ENCODE assay signal across 9 cellular contexts in genomic region chr2:102737435-102737834, GRCh38. TPM values are rescaled to one million over a fixed set of nuclear protein-coding genes. Genes with fewer than 3 reads are reported as not detected.
DNase-seq lines count a peak whose midpoint lies in the region; ATAC-seq, FAIRE-seq and TF ChIP-seq lines count a peak whose summit lies in the region.
"Had no signal": no experiment of that assay in that cellular context is flagged by ENCODE, and none has a peak within 500 bp of the region (broad histone marks: within the 10 kb centered on the region; RNA-seq: fewer than 3 reads in every experiment).

No MANE protein-coding gene starts in this region.

- H3K27me3 Mint-ChIP-seq in CD4-positive, alpha-beta T cell = no peaks in the 10 kb centered on the region

- DNase-seq in CD4-positive, alpha-beta T cell = no peak
- DNase-seq in stimulated activated effector memory CD8-positive, alpha-beta T cell treated with anti-CD3 and anti-CD28 coated beads, Interleukin-12 subunit alpha, Interleukin-12 subunit beta, amount 100 ng/mL, for 72 hours (ENCODE audit: low spot score in 2 of 2) = no peak
- DNase-seq in NCI-H446 treated with DMSO at 0.1 percent for 48 hours (lab: John Stamatoyannopoulos, UW) (no peak), activated gamma-delta T cell (lab: John Stamatoyannopoulos, UW) (no peak), frontal cortex (ENCODE audit: low spot score in 2 of 2) (no peak)

- POLR2A ChIA-PET in CD4-positive, alpha-beta T cell (lab: Charles Lee) = interaction anchor here (1.0 to 1.4 kb wide), 3 partner anchors 13 to 24 kb away, joined by 3 to 5 read pairs (median 3); partner anchors contain the start of gene TMEM182

- no peak for ATAC-seq in CD4-positive, alpha-beta T cell (ENCODE audit: poor library complexity)
- ATAC-seq in GM21360 (IDR thresholded peaks at IDR 0.05; ENCODE audit: unreplicated experiment) = peak; percentile 48
- peak; percentile 49 for ATAC-seq in stimulated activated effector memory CD8-positive, alpha-beta T cell treated with anti-CD3 and anti-CD28 coated beads, Interleukin-12 subunit alpha, Interleukin-12 subunit beta, amount 100 ng/mL, for 72 hours

- H3K4me3 ChIP-seq in HUES64 (ENCODE audit: low read length) (peak overlapping the region; percentile 85), ectodermal cell (ENCODE audit: insufficient read depth, low read depth, low read length) (peak overlapping the region; percentile 75)

- WGBS in HUES64 = 83% methylated on average over 1 of the region's 1 CpG
- WGBS in ectodermal cell, 2 experiments = 93 to 96% methylated on average over 1 of the region's 1 CpG

- CTCF ChIA-PET in CD4-positive, alpha-beta T cell (lab: Charles Lee) = interaction anchor here (1.1 to 2.0 kb wide), 4 partner anchors 11 to 69 kb away, joined by 3 to 8 read pairs (median 3); no protein-coding TSS in a partner anchor

- no peaks in the 10 kb centered on the region for H3K36me3 Mint-ChIP-seq in CD4-positive, alpha-beta T cell (ENCODE audit: low read depth)
- no peaks in the 10 kb centered on the region for H3K36me3 Mint-ChIP-seq in stimulated activated effector memory CD8-positive, alpha-beta T cell treated with anti-CD3 and anti-CD28 coated beads, Interleukin-12 subunit alpha, Interleukin-12 subunit beta, amount 100 ng/mL, for 72 hours

- peaks cover 7% of the 10 kb centered on the region; the same call in 1 of the 2 replicates for H3K4me1 ChIP-seq in HUES64 (ENCODE audit: insufficient read depth, low read length)
- H3K4me1 ChIP-seq in ectodermal cell (ENCODE audit: control insufficient read depth, insufficient read depth, low read length) = peaks cover 6% of the 10 kb centered on the region

- H3K36me3 ChIP-seq in HUES64 (ENCODE audit: insufficient read depth, low read length) (peaks cover 1% of the 10 kb centered on the region; the same call in 1 of the 2 replicates), ectodermal cell (ENCODE audit: control insufficient read depth, insufficient read depth, low read length) (no peaks in the 10 kb centered on the region)

- H3K27ac ChIP-seq in CD4-positive, alpha-beta T cell (ENCODE audit: low read depth, low read length) = no peak overlapping the region
- H3K27ac ChIP-seq in HUES64 (ENCODE audit: low read depth, low read length) (no peak overlapping the region), ectodermal cell (ENCODE audit: insufficient read depth, low read depth, low read length, poor library complexity, severe bottlenecking) (no peak overlapping the region)

- peaks cover 54% of the 10 kb centered on the region for H3K4me1 Mint-ChIP-seq in CD4-positive, alpha-beta T cell (ENCODE audit: low read depth)
- H3K4me1 Mint-ChIP-seq in stimulated activated effector memory CD8-positive, alpha-beta T cell treated with anti-CD3 and anti-CD28 coated beads, Interleukin-12 subunit alpha, Interleukin-12 subunit beta, amount 100 ng/mL, for 72 hours = peaks cover 23% of the 10 kb centered on the region

- H3K4me3 Mint-ChIP-seq in CD4-positive, alpha-beta T cell = peak overlapping the region; percentile 98
- peak overlapping the region; percentile 94 for H3K4me3 Mint-ChIP-seq in stimulated activated effector memory CD8-positive, alpha-beta T cell treated with anti-CD3 and anti-CD28 coated beads, Interleukin-12 subunit alpha, Interleukin-12 subunit beta, amount 100 ng/mL, for 72 hours

- H3K9me3 Mint-ChIP-seq in CD4-positive, alpha-beta T cell = no peaks in the 10 kb centered on the region
- H3K9me3 Mint-ChIP-seq in stimulated activated effector memory CD8-positive, alpha-beta T cell treated with anti-CD3 and anti-CD28 coated beads, Interleukin-12 subunit alpha, Interleukin-12 subunit beta, amount 100 ng/mL, for 72 hours = peaks cover 2% of the 10 kb centered on the region

- no peak for TF ChIP-seq CTCF in CD4-positive, alpha-beta T cell (IDR thresholded peaks at IDR 0.05)

- no peak for FAIRE-seq in frontal cortex (lab: Jason Lieb, UNC)
- FAIRE-seq: islet of Langerhans had no signal

- no peak overlapping the region for H3K9ac ChIP-seq in HUES64 (ENCODE audit: low read depth, low read length)

- intact Hi-C loops in CD4-positive, alpha-beta T cell (cut with DNase I, micrococcal nuclease) = no loop called here

- peak overlapping the region; percentile 91 for H3K27ac Mint-ChIP-seq in CD4-positive, alpha-beta T cell
- H3K27ac Mint-ChIP-seq in stimulated activated effector memory CD8-positive, alpha-beta T cell treated with anti-CD3 and anti-CD28 coated beads, Interleukin-12 subunit alpha, Interleukin-12 subunit beta, amount 100 ng/mL, for 72 hours = peak overlapping the region; percentile 88

- no peaks in the 10 kb centered on the region for H3K27me3 ChIP-seq in CD4-positive, alpha-beta T cell (ENCODE audit: control insufficient read depth, insufficient read depth, low read length)
- no peaks in the 10 kb centered on the region for H3K27me3 ChIP-seq in HUES64 (ENCODE audit: insufficient read depth, low read length)
- H3K27me3 ChIP-seq in ectodermal cell (ENCODE audit: control insufficient read depth, insufficient read depth, low read length, poor library complexity, severe bottlenecking) = no peaks in the 10 kb centered on the region

- no peaks in the 10 kb centered on the region for H3K9me3 ChIP-seq in CD4-positive, alpha-beta T cell (ENCODE audit: control insufficient read depth, low read length)
- H3K9me3 ChIP-seq in HUES64 (ENCODE audit: insufficient read depth, low read depth, low read length) (no peaks in the 10 kb centered on the region), ectodermal cell (ENCODE audit: control insufficient read depth, low read length) (no peaks in the 10 kb centered on the region)

RNA-seq across cellular contexts. Expression of gene TMEM182, which starts 24.4 kb away (rescaled TPM):
- total RNA-seq in CD4-positive, alpha-beta T cell = 1 to 10 TPM; 2.0 to 2.7 TPM
- 5.0 TPM for polyA plus RNA-seq in HUES64 (2013, experiment 1 of 2)
- polyA plus RNA-seq in HUES64 (2013, experiment 2 of 2) = 3.7 TPM
- 7.2 TPM for polyA plus RNA-seq in ectodermal cell (2013, experiment 1 of 4)
- polyA plus RNA-seq in ectodermal cell (2013, experiment 2 of 4) = 7.2 TPM
- 6.5 TPM for polyA plus RNA-seq in ectodermal cell (2013, experiment 3 of 4)
- 5.6 TPM for polyA plus RNA-seq in ectodermal cell (2013, experiment 4 of 4)
- total RNA-seq in frontal cortex = 2.0 TPM
